1 cellular context compared by ENCODE assay signal in genomic region chr15:89580747-89581146, GRCh38. TPM values are rescaled to one million over a fixed set of nuclear protein-coding genes. Genes with fewer than 3 reads are reported as not detected.
"Had no signal": no experiment of that assay in that cellular context is flagged by ENCODE, and none has a peak within 500 bp of the region (broad histone marks: within the 10 kb centered on the region; RNA-seq: fewer than 3 reads in every experiment).

No MANE protein-coding gene starts in this region.

RNA-seq across cellular contexts. Expression of gene TICRR, which starts 5.5 kb away (rescaled TPM):
- total RNA-seq: ascending aorta had no signal
